In genomic region chr4:40205259-40206198, GRCh38 we compare ENCODE assay signal across 1 cellular context.
TF ChIP-seq lines count a peak whose summit lies in the region.

No MANE protein-coding gene starts in this region.

TF ChIP-seq in K562, 482 proteins besides CTCF, POLR2A, EP300 and RAD21 (continued from another document and continues in another):
- TF ChIP-seq CUX1 (CRISPR knock-in tag; IDR thresholded peaks at IDR 0.05) (no peak), PRDM10 (IDR thresholded peaks at IDR 0.05; ENCODE audit: partially characterized antibody) (no peak), ZFP1 (CRISPR knock-in tag; IDR thresholded peaks at IDR 0.05) (no peak), YBX1 (IDR thresholded peaks at IDR 0.05) (no peak), ETV6 (IDR thresholded peaks at IDR 0.05; ENCODE audit: borderline replicate concordance in 1 of 2, low read depth in 2 of 2, low read length in 1 of 2) (no peak), ETV6 (CRISPR knock-in tag; IDR thresholded peaks at IDR 0.05; ENCODE audit: borderline replicate concordance) (no peak), ZNF184 (CRISPR knock-in tag; IDR thresholded peaks at IDR 0.05) (no peak), MIER1 (IDR thresholded peaks at IDR 0.05; ENCODE audit: low read depth) (no peak), ARNT (IDR thresholded peaks at IDR 0.05) (0 out of 4 replicates have a peak, but pooled peaks of 1 of the 2 experiments have one; percentile 55), HMGN3 (IDR thresholded peaks at IDR 0.05; ENCODE audit: borderline replicate concordance, extremely low read depth, insufficient read length, low read depth, low read length) (no peak), MEF2A (IDR thresholded peaks at IDR 0.05; ENCODE audit: control insufficient read depth, low read depth, low read length) (no peak; the same call in 1 of the 2 replicates), ZNF77 (CRISPR knock-in tag; IDR thresholded peaks at IDR 0.05) (no peak), TCF7 (IDR thresholded peaks at IDR 0.05; ENCODE audit: borderline replicate concordance) (peak; percentile 91; the same call in 1 of the 2 replicates), ZNF143 (CRISPR knock-in tag; IDR thresholded peaks at IDR 0.05) (no peak), CBX8 (IDR thresholded peaks at IDR 0.05; ENCODE audit: borderline replicate concordance, extremely low read depth, low read depth, low read length, poor library complexity, severe bottlenecking) (no peak), BRF1 (IDR thresholded peaks at IDR 0.05; ENCODE audit: borderline replicate concordance, extremely low read depth, insufficient read length) (no peak), ZFP30 (CRISPR knock-in tag; IDR thresholded peaks at IDR 0.05; ENCODE audit: borderline replicate concordance) (no peak), DLX4 (CRISPR knock-in tag; IDR thresholded peaks at IDR 0.05) (no peak), POLR3A (IDR thresholded peaks at IDR 0.05; ENCODE audit: borderline replicate concordance, extremely low read depth, insufficient read depth, insufficient read length) (no peak), ZNF197 (CRISPR knock-in tag; IDR thresholded peaks at IDR 0.05; ENCODE audit: low read depth) (peak; percentile 59; the same call in 1 of the 2 replicates), MYBL2 (IDR thresholded peaks at IDR 0.05; ENCODE audit: low read depth) (no peak), MYBL2 (CRISPR knock-in tag; IDR thresholded peaks at IDR 0.05; ENCODE audit: borderline replicate concordance) (no peak), NCOA2 (IDR thresholded peaks at IDR 0.05; ENCODE audit: partially characterized antibody in 2 of 2) (no peak), SNIP1 (IDR thresholded peaks at IDR 0.05; ENCODE audit: low read depth) (no peak), PCBP1 (IDR thresholded peaks at IDR 0.05; ENCODE audit: low read depth, low read length, poor library complexity, severe bottlenecking) (no peak), BHLHE40 (IDR thresholded peaks at IDR 0.05; ENCODE audit: low read length) (no peak), THRAP3 (IDR thresholded peaks at IDR 0.05; ENCODE audit: borderline replicate concordance) (no peak), IRF2 (CRISPR knock-in tag; IDR thresholded peaks at IDR 0.05) (no peak), HNRNPL (IDR thresholded peaks at IDR 0.05; ENCODE audit: low read depth, low read length) (no peak), HDAC1 (IDR thresholded peaks at IDR 0.05) (peak in 1 of 2 experiments; percentile 61; a peak in 2 of 4 replicates), TCF15 (CRISPR knock-in tag; IDR thresholded peaks at IDR 0.05) (no peak), HMBOX1 (IDR thresholded peaks at IDR 0.05) (peak; percentile 83), CBFA2T3 (IDR thresholded peaks at IDR 0.05) (peak; percentile 87), ZNF121 (CRISPR knock-in tag; conservative IDR thresholded peaks at IDR 0.05) (no peak), ZNF280A (IDR thresholded peaks at IDR 0.05; ENCODE audit: low read depth, partially characterized antibody) (no peak), NR2C1 (IDR thresholded peaks at IDR 0.05) (no peak), NR2C1 (tag; IDR thresholded peaks at IDR 0.05) (no peak; the same call in 1 of the 2 replicates), GTF2E2 (tag; IDR thresholded peaks at IDR 0.05) (peak; percentile 67), MCM5 (IDR thresholded peaks at IDR 0.05; ENCODE audit: low read depth) (no peak), CBX3 (IDR thresholded peaks at IDR 0.05; ENCODE audit: borderline replicate concordance in 1 of 2, low read length in 2 of 2) (no peak), MBD2 (IDR thresholded peaks at IDR 0.05; ENCODE audit: borderline replicate concordance, low read depth) (0 out of 2 replicates have a peak, but pooled peaks have one; percentile 33), FOXJ2 (tag; IDR thresholded peaks at IDR 0.05) (no peak), FOXJ3 (CRISPR knock-in tag; IDR thresholded peaks at IDR 0.05) (no peak), FOXM1 (IDR thresholded peaks at IDR 0.05; ENCODE audit: low read depth) (peak; percentile 63; the same call in 1 of the 2 replicates), FOXM1 (CRISPR knock-in tag; IDR thresholded peaks at IDR 0.05; ENCODE audit: low read depth) (no peak), ZNF764 (CRISPR knock-in tag; IDR thresholded peaks at IDR 0.05; ENCODE audit: low read depth) (no peak), ZBTB17 (CRISPR knock-in tag; IDR thresholded peaks at IDR 0.05) (no peak), HDGF (IDR thresholded peaks at IDR 0.05) (no peak), HDAC6 (IDR thresholded peaks at IDR 0.05; ENCODE audit: low read depth, low read length) (no peak), ZNF23 (CRISPR knock-in tag; IDR thresholded peaks at IDR 0.05) (no peak)
- TF ChIP-seq, protein P1, sequence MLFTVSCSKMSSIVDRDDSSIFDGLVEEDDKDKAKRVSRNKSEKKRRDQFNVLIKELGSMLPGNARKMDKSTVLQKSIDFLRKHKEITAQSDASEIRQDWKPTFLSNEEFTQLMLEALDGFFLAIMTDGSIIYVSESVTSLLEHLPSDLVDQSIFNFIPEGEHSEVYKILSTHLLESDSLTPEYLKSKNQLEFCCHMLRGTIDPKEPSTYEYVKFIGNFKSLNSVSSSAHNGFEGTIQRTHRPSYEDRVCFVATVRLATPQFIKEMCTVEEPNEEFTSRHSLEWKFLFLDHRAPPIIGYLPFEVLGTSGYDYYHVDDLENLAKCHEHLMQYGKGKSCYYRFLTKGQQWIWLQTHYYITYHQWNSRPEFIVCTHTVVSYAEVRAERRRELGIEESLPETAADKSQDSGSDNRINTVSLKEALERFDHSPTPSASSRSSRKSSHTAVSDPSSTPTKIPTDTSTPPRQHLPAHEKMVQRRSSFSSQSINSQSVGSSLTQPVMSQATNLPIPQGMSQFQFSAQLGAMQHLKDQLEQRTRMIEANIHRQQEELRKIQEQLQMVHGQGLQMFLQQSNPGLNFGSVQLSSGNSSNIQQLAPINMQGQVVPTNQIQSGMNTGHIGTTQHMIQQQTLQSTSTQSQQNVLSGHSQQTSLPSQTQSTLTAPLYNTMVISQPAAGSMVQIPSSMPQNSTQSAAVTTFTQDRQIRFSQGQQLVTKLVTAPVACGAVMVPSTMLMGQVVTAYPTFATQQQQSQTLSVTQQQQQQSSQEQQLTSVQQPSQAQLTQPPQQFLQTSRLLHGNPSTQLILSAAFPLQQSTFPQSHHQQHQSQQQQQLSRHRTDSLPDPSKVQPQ (CRISPR knock-in tag; IDR thresholded peaks at IDR 0.05; ENCODE audit: borderline replicate concordance): no peak
- TF ChIP-seq, protein P2, sequence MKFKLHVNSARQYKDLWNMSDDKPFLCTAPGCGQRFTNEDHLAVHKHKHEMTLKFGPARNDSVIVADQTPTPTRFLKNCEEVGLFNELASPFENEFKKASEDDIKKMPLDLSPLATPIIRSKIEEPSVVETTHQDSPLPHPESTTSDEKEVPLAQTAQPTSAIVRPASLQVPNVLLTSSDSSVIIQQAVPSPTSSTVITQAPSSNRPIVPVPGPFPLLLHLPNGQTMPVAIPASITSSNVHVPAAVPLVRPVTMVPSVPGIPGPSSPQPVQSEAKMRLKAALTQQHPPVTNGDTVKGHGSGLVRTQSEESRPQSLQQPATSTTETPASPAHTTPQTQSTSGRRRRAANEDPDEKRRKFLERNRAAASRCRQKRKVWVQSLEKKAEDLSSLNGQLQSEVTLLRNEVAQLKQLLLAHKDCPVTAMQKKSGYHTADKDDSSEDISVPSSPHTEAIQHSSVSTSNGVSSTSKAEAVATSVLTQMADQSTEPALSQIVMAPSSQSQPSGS (CRISPR knock-in tag; IDR thresholded peaks at IDR 0.05): no peak
- TF ChIP-seq, protein P3, sequence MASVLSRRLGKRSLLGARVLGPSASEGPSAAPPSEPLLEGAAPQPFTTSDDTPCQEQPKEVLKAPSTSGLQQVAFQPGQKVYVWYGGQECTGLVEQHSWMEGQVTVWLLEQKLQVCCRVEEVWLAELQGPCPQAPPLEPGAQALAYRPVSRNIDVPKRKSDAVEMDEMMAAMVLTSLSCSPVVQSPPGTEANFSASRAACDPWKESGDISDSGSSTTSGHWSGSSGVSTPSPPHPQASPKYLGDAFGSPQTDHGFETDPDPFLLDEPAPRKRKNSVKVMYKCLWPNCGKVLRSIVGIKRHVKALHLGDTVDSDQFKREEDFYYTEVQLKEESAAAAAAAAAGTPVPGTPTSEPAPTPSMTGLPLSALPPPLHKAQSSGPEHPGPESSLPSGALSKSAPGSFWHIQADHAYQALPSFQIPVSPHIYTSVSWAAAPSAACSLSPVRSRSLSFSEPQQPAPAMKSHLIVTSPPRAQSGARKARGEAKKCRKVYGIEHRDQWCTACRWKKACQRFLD (CRISPR knock-in tag; IDR thresholded peaks at IDR 0.05): peak; percentile 93
